23 cellular contexts compared by ENCODE assay signal in the genomic region with DNA sequence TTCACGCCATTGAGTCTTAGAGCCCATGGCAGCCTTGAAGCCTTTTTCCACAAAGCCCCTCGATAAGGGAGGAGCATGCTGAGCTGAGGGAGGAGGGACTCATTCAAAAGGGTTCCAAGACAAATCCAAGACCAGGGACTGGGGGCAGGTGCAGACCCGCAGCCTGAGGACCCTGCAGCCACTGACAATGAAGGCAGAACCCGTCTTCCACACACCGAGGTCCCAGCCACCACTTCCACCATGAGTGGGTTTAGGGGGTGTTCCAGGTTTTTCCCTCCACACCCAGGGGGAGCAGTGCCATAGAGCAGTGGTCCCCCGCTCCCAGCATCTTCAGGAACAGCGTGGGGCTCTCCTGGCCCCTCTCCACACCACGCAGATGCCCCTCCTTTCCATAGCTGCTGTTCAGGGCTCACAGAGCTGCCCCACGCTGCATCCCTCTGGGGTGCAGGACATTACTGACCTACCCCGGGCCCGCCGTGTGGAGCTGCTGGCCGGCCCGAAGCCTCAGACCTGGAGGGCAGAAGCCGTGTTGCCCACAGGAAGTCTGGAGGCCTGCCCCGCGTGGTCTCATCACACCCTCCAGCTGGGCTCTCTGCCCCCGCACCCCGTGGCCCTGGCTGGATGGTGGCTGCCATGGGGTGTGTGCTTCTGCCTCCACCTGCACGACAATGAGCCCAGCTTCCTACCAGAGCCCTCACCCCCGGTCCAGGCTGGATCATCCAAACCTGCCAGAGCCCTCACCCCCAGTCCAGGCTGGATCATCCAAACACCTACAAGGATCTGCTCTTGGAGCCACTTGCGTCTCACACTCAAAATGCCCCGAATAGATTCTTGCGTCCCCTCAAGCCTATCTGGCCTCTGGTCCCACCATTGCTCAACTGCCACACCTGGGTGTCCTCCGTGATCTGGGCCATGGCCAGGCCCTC.
"Had no signal": no experiment of that assay in that cellular context is flagged by ENCODE, and none has a peak within 500 bp of the region (broad histone marks: within the 10 kb centered on the region; RNA-seq: fewer than 3 reads in every experiment).

No MANE protein-coding gene starts in this region.

- H3K4me1 ChIP-seq: gastrocnemius medialis, pancreas, sigmoid colon, stomach, thyroid gland had no signal

- ATAC-seq: gastrocnemius medialis, left lobe of liver, mucosa of descending colon, pancreas had no signal

- H3K36me3 Mint-ChIP-seq: mesothelial cell of epicardium; naive B cell; stimulated activated naive B cell treated with anti-CD40 and anti-IgM and Interleukin-4, amounts not matched to agents 10 μg/mL and 1 μg/mL and 100 μg/mL, for 72 hours; type B pancreatic cell had no signal

- H3K27ac ChIP-seq: gastrocnemius medialis, pancreas, sigmoid colon, stomach, thyroid gland had no signal

- H3K9me3 ChIP-seq: gastrocnemius medialis, pancreas, sigmoid colon, stomach, thyroid gland had no signal

- DNase-seq: caudate nucleus; cerebellar nuclear complex; cortex of kidney; effector CD4-positive, alpha-beta T cell; foreskin fibroblast; gastrocnemius medialis; kidney; mesenchymal stem cell; mucosa of descending colon; naive B cell; nephron progenitor cell; occipital lobe; pancreas; sigmoid colon; stimulated activated CD4-positive, alpha-beta T cell treated with anti-CD3 and anti-CD28 coated beads, Interleukin-2, amount 100 ng/mL, for 24 hours; stimulated activated CD4-positive, alpha-beta T cell treated with anti-CD3 and anti-CD28 coated beads, Interleukin-4, amount 100 ng/mL, for 24 hours; stimulated activated naive B cell treated with anti-CD40 and anti-IgM and Interleukin-4, amounts not matched to agents 10 μg/mL and 1 μg/mL and 100 μg/mL, for 72 hours; stomach; thyroid gland had no signal

- H3K4me3 ChIP-seq: gastrocnemius medialis, mucosa of descending colon, pancreas, sigmoid colon, stomach, thyroid gland had no signal

- H3K4me1 Mint-ChIP-seq: mesothelial cell of epicardium; naive B cell; nephron progenitor cell; stimulated activated naive B cell treated with anti-CD40 and anti-IgM and Interleukin-4, amounts not matched to agents 10 μg/mL and 1 μg/mL and 100 μg/mL, for 72 hours had no signal

- H3K4me3 Mint-ChIP-seq: mesothelial cell of epicardium; nephron progenitor cell; stimulated activated naive B cell treated with anti-CD40 and anti-IgM and Interleukin-4, amounts not matched to agents 10 μg/mL and 1 μg/mL and 100 μg/mL, for 72 hours; type B pancreatic cell had no signal

- H3K27me3 ChIP-seq: gastrocnemius medialis, pancreas, sigmoid colon, thyroid gland had no signal

- H3K27ac Mint-ChIP-seq: mesothelial cell of epicardium; nephron progenitor cell; progenitor cell of endocrine pancreas; stimulated activated naive B cell treated with anti-CD40 and anti-IgM and Interleukin-4, amounts not matched to agents 10 μg/mL and 1 μg/mL and 100 μg/mL, for 72 hours; type B pancreatic cell had no signal

- H3K36me3 ChIP-seq: gastrocnemius medialis, pancreas, sigmoid colon, stomach, thyroid gland had no signal
